Comparison of ENCODE assay signal across 1 cellular context in the genomic region with DNA sequence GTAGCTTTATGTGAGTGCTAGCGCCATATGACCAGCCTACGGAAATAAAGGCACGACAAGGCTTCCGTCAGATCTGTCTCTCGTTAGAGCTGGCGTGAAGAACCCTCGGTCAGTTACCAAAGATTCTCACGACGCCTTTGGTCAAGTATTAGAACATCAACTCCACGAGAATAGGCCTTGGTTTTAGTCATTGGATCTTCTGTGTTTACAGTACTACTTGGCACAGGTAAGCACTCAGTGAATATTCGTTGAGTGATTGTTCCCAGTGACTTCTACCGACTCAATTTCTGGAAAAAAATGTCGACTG.
TF ChIP-seq lines count a peak whose summit lies in the region.

No MANE protein-coding gene starts in this region.

TF ChIP-seq in GM12878, 131 proteins besides CTCF, POLR2A, EP300 and RAD21:
- TF ChIP-seq ZBTB40 (IDR thresholded peaks at IDR 0.05; ENCODE audit: borderline replicate concordance) = peak; percentile 51
- TF ChIP-seq NKRF (conservative IDR thresholded peaks at IDR 0.05) = 0 out of 2 replicates have a peak, but pooled peaks have one; percentile 48
- no peak for TF ChIP-seq YY1 (IDR thresholded peaks at IDR 0.05; ENCODE audit: low read depth, low read length)
- TF ChIP-seq RAD51 (IDR thresholded peaks at IDR 0.05) = 0 out of 2 replicates have a peak, but pooled peaks have one; percentile 7
- TF ChIP-seq USF1 (IDR thresholded peaks at IDR 0.05; ENCODE audit: borderline replicate concordance, extremely low read length, insufficient read depth, low read depth, low read length) = no peak
- TF ChIP-seq NBN (IDR thresholded peaks at IDR 0.05) = peak; percentile 7; the same call in 1 of the 2 replicates
- TF ChIP-seq, protein P1, sequence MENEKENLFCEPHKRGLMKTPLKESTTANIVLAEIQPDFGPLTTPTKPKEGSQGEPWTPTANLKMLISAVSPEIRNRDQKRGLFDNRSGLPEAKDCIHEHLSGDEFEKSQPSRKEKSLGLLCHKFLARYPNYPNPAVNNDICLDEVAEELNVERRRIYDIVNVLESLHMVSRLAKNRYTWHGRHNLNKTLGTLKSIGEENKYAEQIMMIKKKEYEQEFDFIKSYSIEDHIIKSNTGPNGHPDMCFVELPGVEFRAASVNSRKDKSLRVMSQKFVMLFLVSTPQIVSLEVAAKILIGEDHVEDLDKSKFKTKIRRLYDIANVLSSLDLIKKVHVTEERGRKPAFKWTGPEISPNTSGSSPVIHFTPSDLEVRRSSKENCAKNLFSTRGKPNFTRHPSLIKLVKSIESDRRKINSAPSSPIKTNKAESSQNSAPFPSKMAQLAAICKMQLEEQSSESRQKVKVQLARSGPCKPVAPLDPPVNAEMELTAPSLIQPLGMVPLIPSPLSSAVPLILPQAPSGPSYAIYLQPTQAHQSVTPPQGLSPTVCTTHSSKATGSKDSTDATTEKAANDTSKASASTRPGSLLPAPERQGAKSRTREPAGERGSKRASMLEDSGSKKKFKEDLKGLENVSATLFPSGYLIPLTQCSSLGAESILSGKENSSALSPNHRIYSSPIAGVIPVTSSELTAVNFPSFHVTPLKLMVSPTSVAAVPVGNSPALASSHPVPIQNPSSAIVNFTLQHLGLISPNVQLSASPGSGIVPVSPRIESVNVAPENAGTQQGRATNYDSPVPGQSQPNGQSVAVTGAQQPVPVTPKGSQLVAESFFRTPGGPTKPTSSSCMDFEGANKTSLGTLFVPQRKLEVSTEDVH (IDR thresholded peaks at IDR 0.05; ENCODE audit: low read depth, partially characterized antibody) = peak; percentile 4
- no peak for TF ChIP-seq HDGF (IDR thresholded peaks at IDR 0.05)
- peak; percentile 56; the same call in 1 of the 2 replicates for TF ChIP-seq RELB (IDR thresholded peaks at IDR 0.05; ENCODE audit: low read depth)
- TF ChIP-seq PAX8 (IDR thresholded peaks at IDR 0.05) = peak; percentile 43; the same call in 1 of the 2 replicates
- no peak for TF ChIP-seq JUND (IDR thresholded peaks at IDR 0.05; ENCODE audit: low read depth, low read length)
- TF ChIP-seq BCL11A (IDR thresholded peaks at IDR 0.05; ENCODE audit: low read depth, low read length) = 0 out of 2 replicates have a peak, but pooled peaks have one; percentile 27
- no peak for TF ChIP-seq MTA3 (IDR thresholded peaks at IDR 0.05; ENCODE audit: borderline replicate concordance, low read length)
- 0 out of 2 replicates have a peak, but pooled peaks have one; percentile 37 for TF ChIP-seq RB1 (IDR thresholded peaks at IDR 0.05; ENCODE audit: borderline replicate concordance)
